In genomic region chr2:186588940-186589732, GRCh38 we compare ENCODE assay signal across 1 cellular context.
TF ChIP-seq lines count a peak whose summit lies in the region.

No MANE protein-coding gene starts in this region.

TF ChIP-seq in IMR-90, 13 proteins besides CTCF, POLR2A, EP300 and RAD21:
- TF ChIP-seq USF2 (IDR thresholded peaks at IDR 0.05; ENCODE audit: low read depth, low read length) (no peak), MAZ (IDR thresholded peaks at IDR 0.05; ENCODE audit: borderline replicate concordance, low read depth, low read length) (no peak), CEBPB (IDR thresholded peaks at IDR 0.05; ENCODE audit: low read depth, low read length) (no peak), FOS (IDR thresholded peaks at IDR 0.05; ENCODE audit: low read depth, low read length) (no peak), CHD1 (IDR thresholded peaks at IDR 0.05; ENCODE audit: low read depth, low read length) (no peak), RFX5 (IDR thresholded peaks at IDR 0.05; ENCODE audit: low read depth, low read length) (no peak), MAFK (IDR thresholded peaks at IDR 0.05; ENCODE audit: low read depth, low read length) (no peak), SMC3 (IDR thresholded peaks at IDR 0.05; ENCODE audit: low read depth, low read length) (no peak), RCOR1 (IDR thresholded peaks at IDR 0.05; ENCODE audit: insufficient replicate concordance, low read length) (no peak), NFE2L2 (IDR thresholded peaks at IDR 0.05; ENCODE audit: low read depth, low read length) (no peak), BHLHE40 (IDR thresholded peaks at IDR 0.05; ENCODE audit: low read depth, low read length) (no peak), MXI1 (IDR thresholded peaks at IDR 0.05; ENCODE audit: borderline replicate concordance, low read depth, low read length) (no peak)
- TF ChIP-seq, protein P1, sequence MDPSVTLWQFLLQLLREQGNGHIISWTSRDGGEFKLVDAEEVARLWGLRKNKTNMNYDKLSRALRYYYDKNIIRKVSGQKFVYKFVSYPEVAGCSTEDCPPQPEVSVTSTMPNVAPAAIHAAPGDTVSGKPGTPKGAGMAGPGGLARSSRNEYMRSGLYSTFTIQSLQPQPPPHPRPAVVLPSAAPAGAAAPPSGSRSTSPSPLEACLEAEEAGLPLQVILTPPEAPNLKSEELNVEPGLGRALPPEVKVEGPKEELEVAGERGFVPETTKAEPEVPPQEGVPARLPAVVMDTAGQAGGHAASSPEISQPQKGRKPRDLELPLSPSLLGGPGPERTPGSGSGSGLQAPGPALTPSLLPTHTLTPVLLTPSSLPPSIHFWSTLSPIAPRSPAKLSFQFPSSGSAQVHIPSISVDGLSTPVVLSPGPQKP (IDR thresholded peaks at IDR 0.05; ENCODE audit: borderline replicate concordance, low read depth, low read length) = no peak
